ENCODE assay signal across 14 cellular contexts in the genomic region with DNA sequence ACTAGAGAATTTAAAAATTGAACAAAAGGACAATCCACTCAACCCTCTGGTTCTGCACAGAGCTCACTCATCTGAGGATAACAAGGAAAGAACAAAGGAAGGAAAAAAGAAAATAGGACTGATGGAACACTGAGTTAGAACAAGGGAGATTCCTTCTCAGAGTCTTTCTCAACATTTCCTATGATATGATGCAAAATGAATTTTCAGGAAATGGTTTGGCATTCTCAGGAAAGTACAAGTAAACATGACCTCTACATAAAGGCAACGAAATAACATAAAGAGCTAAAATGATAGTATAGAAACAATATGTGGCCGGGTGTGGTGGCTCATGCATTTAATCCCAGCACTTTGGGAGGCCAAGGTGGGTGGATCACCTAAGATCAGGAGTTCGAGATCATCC.
"Had no signal": no experiment of that assay in that cellular context is flagged by ENCODE, and none has a peak within 500 bp of the region (broad histone marks: within the 10 kb centered on the region; RNA-seq: fewer than 3 reads in every experiment).

No MANE protein-coding gene starts in this region.

- H3K4me3 ChIP-seq: dorsolateral prefrontal cortex had no signal

- DNase-seq: activated CD4-positive, alpha-beta T cell treated with anti-CD3 and anti-CD28 coated beads, Interleukin-2, amount 10 ng/mL, durations not matched to agents 7 days and 5 days; activated naive CD4-positive, alpha-beta T cell treated with anti-CD3 and anti-CD28 coated beads, Interleukin-2, amount 10 ng/mL, durations not matched to agents 7 days and 5 days; cerebellar nuclear complex; dorsolateral prefrontal cortex; foreskin fibroblast; glutamatergic neuron; nucleus accumbens; right cardiac atrium; small intestine; stimulated activated CD4-positive, alpha-beta T cell treated with anti-CD3 and anti-CD28 coated beads, Interleukin-4, amount 100 ng/mL, for 4 hours; stimulated activated CD8-positive, alpha-beta memory T cell treated with anti-CD3 and anti-CD28 coated beads, Interleukin-4, amount 100 ng/mL, for 48 hours; stimulated activated naive CD4-positive, alpha-beta T cell treated with Interleukin-2 at 50 U/mL for 16 hours; substantia nigra had no signal

- ATAC-seq: esophagus mucosa, right cardiac atrium had no signal

- H3K27ac ChIP-seq: dorsolateral prefrontal cortex had no signal

- H3K27me3 ChIP-seq: dorsolateral prefrontal cortex had no signal
